12 cellular contexts compared by ENCODE assay signal in the genomic region with DNA sequence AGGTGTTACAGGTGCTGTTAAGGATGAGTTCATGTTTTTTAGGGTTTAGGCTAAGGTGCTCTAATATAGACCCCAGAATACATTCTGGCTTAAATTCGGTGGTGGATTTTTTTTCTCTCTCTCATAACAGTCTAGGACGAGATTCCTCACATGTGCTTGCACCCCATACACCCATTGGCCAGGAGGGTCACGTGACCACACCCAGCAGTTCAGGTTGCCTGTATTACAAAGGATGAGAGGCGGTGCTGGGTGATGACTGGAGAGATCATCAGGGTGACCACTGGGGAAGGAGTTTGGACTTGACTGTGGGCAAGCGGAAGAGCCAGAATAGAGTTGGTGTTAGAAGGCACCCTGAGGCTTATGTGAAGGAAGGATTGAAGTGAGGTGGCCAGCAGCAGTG.
"Had no signal": no experiment of that assay in that cellular context is flagged by ENCODE, and none has a peak within 500 bp of the region (broad histone marks: within the 10 kb centered on the region; RNA-seq: fewer than 3 reads in every experiment).

No MANE protein-coding gene starts in this region.

- ATAC-seq: mucosa of descending colon; natural killer cell treated with Interleukin-12 subunit alpha and Interleukin-12 subunit beta and Interleukin-15 and Interleukin-18, amount 100 ng/mL, for 72 hours had no signal

- H3K27ac ChIP-seq: coronary artery, thyroid gland, WERI-Rb-1 had no signal

- DNase-seq: activated CD4-positive, alpha-beta T cell treated with anti-CD3 and anti-CD28 coated beads, Interleukin-2, amount 10 ng/mL, durations not matched to agents 24 days and 14 days; caudate nucleus; effector CD4-positive, alpha-beta T cell; hippocampal formation; mucosa of descending colon; stimulated activated CD4-positive, alpha-beta T cell treated with anti-CD3 and anti-CD28 coated beads, Interleukin-12 subunit alpha, Interleukin-12 subunit beta, amount 100 ng/mL, for 4 hours; thyroid gland; WERI-Rb-1 had no signal

- H3K4me1 Mint-ChIP-seq: activated CD4-positive, alpha-beta T cell treated with anti-CD3 and anti-CD28 coated beads, Interleukin-2, amount 10 ng/mL, durations not matched to agents 24 days and 14 days had no signal

- H3K9me3 ChIP-seq: mucosa of descending colon, thyroid gland had no signal

- H3K27me3 Mint-ChIP-seq: activated CD4-positive, alpha-beta T cell treated with anti-CD3 and anti-CD28 coated beads, Interleukin-2, amount 10 ng/mL, durations not matched to agents 24 days and 14 days; natural killer cell treated with Interleukin-12 subunit alpha and Interleukin-12 subunit beta and Interleukin-15 and Interleukin-18, amount 100 ng/mL, for 72 hours had no signal

- H3K4me3 ChIP-seq: coronary artery, lung, mucosa of descending colon, thyroid gland had no signal

- H3K9me3 Mint-ChIP-seq: activated CD4-positive, alpha-beta T cell treated with anti-CD3 and anti-CD28 coated beads, Interleukin-2, amount 10 ng/mL, durations not matched to agents 24 days and 14 days; natural killer cell treated with Interleukin-12 subunit alpha and Interleukin-12 subunit beta and Interleukin-15 and Interleukin-18, amount 100 ng/mL, for 72 hours had no signal

- H3K27ac Mint-ChIP-seq: activated CD4-positive, alpha-beta T cell treated with anti-CD3 and anti-CD28 coated beads, Interleukin-2, amount 10 ng/mL, durations not matched to agents 24 days and 14 days had no signal

- FAIRE-seq: urothelium cell line had no signal

- H3K4me3 Mint-ChIP-seq: activated CD4-positive, alpha-beta T cell treated with anti-CD3 and anti-CD28 coated beads, Interleukin-2, amount 10 ng/mL, durations not matched to agents 24 days and 14 days; natural killer cell treated with Interleukin-12 subunit alpha and Interleukin-12 subunit beta and Interleukin-15 and Interleukin-18, amount 100 ng/mL, for 72 hours had no signal

- H3K4me1 ChIP-seq: thyroid gland had no signal

- H3K27me3 ChIP-seq: thyroid gland had no signal
